ENCODE assay signal across 31 cellular contexts in genomic region chr6:153172815-153173214, GRCh38. TPM values are rescaled to one million over a fixed set of nuclear protein-coding genes. Genes with fewer than 3 reads are reported as not detected.
A peak's percentile ranks its signal among the peaks of the same experiment; 100 is the strongest.
DNase-seq lines count a peak whose midpoint lies in the region; ATAC-seq and TF ChIP-seq lines count a peak whose summit lies in the region.
"Had no signal": no experiment of that assay in that cellular context is flagged by ENCODE, and none has a peak within 500 bp of the region (broad histone marks: within the 10 kb centered on the region; RNA-seq: fewer than 3 reads in every experiment).

No MANE protein-coding gene starts in this region.

- no peaks in the 10 kb centered on the region for H3K27me3 Mint-ChIP-seq in MCF 10A (ENCODE audit: insufficient read depth, unreplicated experiment)

- no peak overlapping the region for H3K4me2 ChIP-seq in mammary epithelial cell (ENCODE audit: insufficient read depth, low read depth, low read length)
- H3K4me2 ChIP-seq: KMS-11 had no signal

- POLR2A ChIA-PET in MCF 10A (lab: Yijun Ruan, JAX) (interaction anchor here (0.5 kb wide), 1 partner anchor 141 kb away, joined by 3 read pairs; no protein-coding TSS in a partner anchor), A673 (lab: Charles Lee; ENCODE audit: low non-redundant PET) (no interaction called here)

- H3K36me3 ChIP-seq in mammary epithelial cell (ENCODE audit: insufficient read depth, low read length) (no peaks in the 10 kb centered on the region), A673 (ENCODE audit: insufficient read depth, low read length, poor library complexity, severe bottlenecking) (no peaks in the 10 kb centered on the region)
- H3K36me3 ChIP-seq: esophagus squamous epithelium, HAP-1, lower lobe of right lung, ovary, right atrium auricular region, stomach, thyroid gland had no signal

- H3K9ac ChIP-seq in mammary epithelial cell (ENCODE audit: insufficient read depth, low read length) = no peak overlapping the region
- H3K9ac ChIP-seq: KMS-11 had no signal

- peaks cover 6% of the 10 kb centered on the region for H3K4me1 Mint-ChIP-seq in MCF 10A (ENCODE audit: insufficient read depth, unreplicated experiment)
- H3K4me1 Mint-ChIP-seq: central memory CD8-positive, alpha-beta T cell had no signal

- no peak overlapping the region for H3K4me3 ChIP-seq in mammary epithelial cell (replicated peaks in 1 of 3; ENCODE audit: insufficient read depth in 1 of 3, low read depth in 2 of 3, low read length in 3 of 3)
- H3K4me3 ChIP-seq in A673 (ENCODE audit: low read depth, low read length, poor library complexity, severe bottlenecking) = no peak overlapping the region
- H3K4me3 ChIP-seq: esophagus squamous epithelium, HAP-1, lower lobe of right lung, ovary, right atrium auricular region, stomach, thyroid gland had no signal

- no peak for DNase-seq in mammary epithelial cell
- DNase-seq in MCF 10A (ENCODE audit: unreplicated experiment) = no peak
- DNase-seq in NCI-H1105 (lab: John Stamatoyannopoulos, UW) = peak; percentile 16
- peak; percentile 87 for DNase-seq in NCI-H2171 treated with DMSO at 0.1 percent for 48 hours (lab: John Stamatoyannopoulos, UW)
- peak; percentile 14 for DNase-seq in pons (ENCODE audit: low spot score)
- no peak for DNase-seq in NCI-H1048 (lab: John Stamatoyannopoulos, UW)
- no peak for DNase-seq in A673 (ENCODE audit: low spot score)
- DNase-seq: activated CD4-positive, alpha-beta T cell treated with anti-CD3 and anti-CD28 coated beads for 48 hours; activated T-cell treated with anti-CD3 and anti-CD28 coated beads, Interleukin-2, amount 50 U/mL, for 4 hours; CD4-positive, alpha-beta T cell; DMS79; esophagus squamous epithelium; foreskin melanocyte; kidney glomerular epithelial cell; lower lobe of right lung; NK-92 treated with Interleukin-12 subunit alpha and Interleukin-12 subunit beta, amount 100 ng/mL, for 24 hours; ovary; PC-3; stimulated activated CD4-positive, alpha-beta T cell treated with anti-CD3 and anti-CD28 coated beads, Interleukin-2, amount 100 ng/mL, for 24 hours; stomach; thyroid gland had no signal

- peaks cover 2% of the 10 kb centered on the region for H3K9me3 ChIP-seq in mammary epithelial cell (replicated peaks; ENCODE audit: insufficient read depth, low read length)
- H3K9me3 ChIP-seq in A673 (ENCODE audit: low read depth, low read length, poor library complexity, severe bottlenecking) = no peaks in the 10 kb centered on the region
- H3K9me3 ChIP-seq: esophagus squamous epithelium, HAP-1, lower lobe of right lung, ovary, right atrium auricular region, stomach, thyroid gland had no signal

- H3K4me1 ChIP-seq in mammary epithelial cell (ENCODE audit: insufficient read depth, low read length) (peaks cover 27% of the 10 kb centered on the region), A673 (ENCODE audit: insufficient read depth, low read length, poor library complexity, severe bottlenecking) (peaks cover 2% of the 10 kb centered on the region)
- H3K4me1 ChIP-seq: HAP-1, lower lobe of right lung, right atrium auricular region, stomach, thyroid gland had no signal

- H3K27ac Mint-ChIP-seq in MCF 10A (ENCODE audit: low read depth, unreplicated experiment) = no peak overlapping the region
- H3K27ac Mint-ChIP-seq: CD4-positive, alpha-beta T cell; natural killer cell treated with Interleukin-12 subunit alpha and Interleukin-12 subunit beta and Interleukin-15 and Interleukin-18, amount 100 ng/mL, for 72 hours had no signal

- dilution Hi-C loops in mammary epithelial cell (cut with HindIII; ENCODE audit: low sequenced_read_pairs) = no loop called here

- no peak overlapping the region for H3K4me3 Mint-ChIP-seq in MCF 10A (ENCODE audit: unreplicated experiment)
- H3K4me3 Mint-ChIP-seq: activated T-cell treated with anti-CD3 and anti-CD28 coated beads, Interleukin-2, amount 50 U/mL, for 4 hours; CD4-positive, alpha-beta T cell; central memory CD8-positive, alpha-beta T cell; natural killer cell treated with Interleukin-12 subunit alpha and Interleukin-12 subunit beta and Interleukin-15 and Interleukin-18, amount 100 ng/mL, for 72 hours had no signal

- TF ChIP-seq CTCF in mammary epithelial cell (conservative IDR thresholded peaks at IDR 0.05 in 1 of 2, IDR thresholded peaks at IDR 0.05 in 1 of 2; ENCODE audit: extremely low read depth in 1 of 2, insufficient read depth in 1 of 2, low read depth in 1 of 2, low read length in 2 of 2) (no peak), MCF 10A (IDR thresholded peaks at IDR 0.05; ENCODE audit: unreplicated experiment) (no peak), A673 (conservative IDR thresholded peaks at IDR 0.05; ENCODE audit: low read depth, low read length) (no peak)

- no peaks in the 10 kb centered on the region for H4K20me1 ChIP-seq in mammary epithelial cell (ENCODE audit: insufficient read depth, low read length)

- H3K9me3 Mint-ChIP-seq in MCF 10A (ENCODE audit: unreplicated experiment) = peaks cover 7% of the 10 kb centered on the region
- H3K9me3 Mint-ChIP-seq: activated T-cell treated with anti-CD3 and anti-CD28 coated beads, Interleukin-2, amount 50 U/mL, for 4 hours; CD4-positive, alpha-beta T cell; natural killer cell treated with Interleukin-12 subunit alpha and Interleukin-12 subunit beta and Interleukin-15 and Interleukin-18, amount 100 ng/mL, for 72 hours had no signal

- ATAC-seq in GM19395 (IDR thresholded peaks at IDR 0.05; ENCODE audit: unreplicated experiment) = no peak
- ATAC-seq: activated T-cell treated with anti-CD3 and anti-CD28 coated beads, Interleukin-2, amount 50 U/mL, for 4 hours; lower lobe of right lung; natural killer cell treated with Interleukin-12 subunit alpha and Interleukin-12 subunit beta and Interleukin-15 and Interleukin-18, amount 100 ng/mL, for 72 hours; PC-3; Right ventricle myocardium inferior had no signal

- no peak overlapping the region for H3K27ac ChIP-seq in mammary epithelial cell (ENCODE audit: insufficient read depth, low read depth, low read length)
- no peak overlapping the region for H3K27ac ChIP-seq in A673 (ENCODE audit: low read depth, low read length, poor library complexity, severe bottlenecking)
- H3K27ac ChIP-seq: esophagus squamous epithelium, KMS-11, lower lobe of right lung, ovary, right atrium auricular region, stomach, thyroid gland, VCaP had no signal

- H3K36me3 Mint-ChIP-seq in MCF 10A (ENCODE audit: insufficient read depth, unreplicated experiment) = no peaks in the 10 kb centered on the region
- H3K36me3 Mint-ChIP-seq: natural killer cell treated with Interleukin-12 subunit alpha and Interleukin-12 subunit beta and Interleukin-15 and Interleukin-18, amount 100 ng/mL, for 72 hours had no signal

- CTCF ChIA-PET in mammary epithelial cell (lab: Charles Lee; ENCODE audit: low non-redundant PET) (no interaction called here), MCF 10A (lab: Yijun Ruan, JAX) (no interaction called here), A673 (lab: Charles Lee) (no interaction called here)

- H3K79me2 ChIP-seq in mammary epithelial cell (ENCODE audit: insufficient read depth, low read length) = no peaks in the 10 kb centered on the region

- peak overlapping the region; percentile 50 for H2AFZ ChIP-seq in mammary epithelial cell (ENCODE audit: low read depth, low read length)

- in situ Hi-C loops in mammary epithelial cell (cut with MboI; ENCODE audit: low sequenced_read_pairs in 2 of 2) = no loop called here

- BruUV-seq in mammary epithelial cell (replicated peaks; lab: Mats Ljungman, UMichigan) (no TSS peak), MCF 10A (replicated peaks; lab: Mats Ljungman, UMichigan) (no TSS peak), A673 (replicated peaks; lab: Mats Ljungman, UMichigan) (no TSS peak)

- H3K27me3 ChIP-seq in mammary epithelial cell (ENCODE audit: insufficient read depth, low read length) = no peaks in the 10 kb centered on the region
- H3K27me3 ChIP-seq in A673 (replicated peaks; ENCODE audit: insufficient read depth, low read depth, low read length, poor library complexity) = no peaks in the 10 kb centered on the region
- H3K27me3 ChIP-seq: esophagus squamous epithelium, ovary, right atrium auricular region, stomach, thyroid gland had no signal

- intact Hi-C loops in mammary epithelial cell (cut with micrococcal nuclease) (no loop called here), MCF 10A (cut with micrococcal nuclease) (no loop called here), A673 (cut with micrococcal nuclease; ENCODE audit: unreplicated experiment) (no loop called here)

RNA-seq across cellular contexts. Expression of gene RGS17, which starts 41.7 kb away (rescaled TPM):
- total RNA-seq in mammary epithelial cell (1 to 10 TPM in 1 of 2 donors, under 1 TPM in 1; 0.50 to 4.1 TPM), MCF 10A (2022) (2.5 and 3.7 TPM in 2 replicates), A673 (2021) (2.4 and 3.5 TPM in 2 replicates)
- 3.4 TPM for polyA plus RNA-seq in mammary epithelial cell
- polyA minus RNA-seq in mammary epithelial cell = 5.3 TPM
- total RNA-seq: activated CD8-positive, alpha-beta memory T cell treated with anti-CD3 and anti-CD28 coated beads for 36 hours; activated T-cell treated with anti-CD3 and anti-CD28 coated beads, Interleukin-2, amount 50 U/mL, for 4 hours; CD4-positive, alpha-beta T cell; mononuclear cell had no signal

Comparison
In these comparisons a context has a peak if more than half of its experiments do, and no peak if none do; other contexts are left out.
1. DNase-seq: peak in NCI-H1105 (single experiment), NCI-H2171 treated with DMSO at 0.1 percent for 48 hours (single experiment) and pons (single experiment); none in mammary epithelial cell (single experiment), MCF 10A (single experiment), NCI-H1048 (single experiment) and A673 (single experiment).